In the genomic region with DNA sequence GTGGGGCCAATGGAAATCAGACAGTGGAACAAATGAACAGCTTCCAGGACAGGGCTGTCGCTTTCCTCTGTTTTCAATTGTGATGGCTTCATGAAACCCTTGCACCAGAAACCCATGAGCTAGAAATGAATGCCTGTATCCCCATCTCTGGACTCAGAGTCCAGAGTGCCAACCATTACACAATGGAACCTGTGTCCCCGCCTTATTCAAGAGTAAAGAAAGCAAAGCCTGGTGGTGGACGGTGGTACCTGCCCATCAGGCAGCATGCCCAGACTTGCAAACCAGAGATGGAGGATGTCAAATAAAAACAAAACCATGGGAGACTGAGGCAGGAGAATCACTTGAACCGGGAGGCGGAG, we compare ENCODE assay signal across 11 cellular contexts. TPM values are rescaled to one million over a fixed set of nuclear protein-coding genes. Genes with fewer than 3 reads are reported as not detected.
DNase-seq lines count a peak whose midpoint lies in the region; ATAC-seq and TF ChIP-seq lines count a peak whose summit lies in the region.
"Had no signal": no experiment of that assay in that cellular context is flagged by ENCODE, and none has a peak within 500 bp of the region (broad histone marks: within the 10 kb centered on the region; RNA-seq: fewer than 3 reads in every experiment).

No MANE protein-coding gene starts in this region.

- H3K27ac ChIP-seq in ACC112 (ENCODE audit: low read depth, low read length) = peak overlapping the region; percentile 94

- H2AFZ ChIP-seq in ACC112 (ENCODE audit: low read length, unreplicated experiment) = no peak overlapping the region

- H3K27me3 ChIP-seq in ACC112 (ENCODE audit: insufficient read depth, low read length) = no peaks in the 10 kb centered on the region
- no peaks in the 10 kb centered on the region for H3K27me3 ChIP-seq in HAP-1 (ENCODE audit: low read depth)

- no peak for ATAC-seq in HG03095 (IDR thresholded peaks at IDR 0.05; ENCODE audit: unreplicated experiment)
- no peak for ATAC-seq in GM19035 (IDR thresholded peaks at IDR 0.05; ENCODE audit: unreplicated experiment)

- in situ Hi-C loops in HAP-1 (cut with MboI; ENCODE audit: low sequenced_read_pairs) = no loop called here

- H3K4me1 ChIP-seq in ACC112 (ENCODE audit: control insufficient read depth, insufficient read depth, low read length, unreplicated experiment) = peaks cover 72% of the 10 kb centered on the region
- H3K4me1 ChIP-seq in HAP-1 = peaks cover 7% of the 10 kb centered on the region

- H3K9me3 ChIP-seq in HAP-1 = no peaks in the 10 kb centered on the region

- peak; percentile 52 for TF ChIP-seq CTCF in cardiac fibroblast (IDR thresholded peaks at IDR 0.05; ENCODE audit: low read depth, low read length)

- peak; percentile 82 for DNase-seq in NCI-H2029 (lab: John Stamatoyannopoulos, UW)
- no peak for DNase-seq in cardiac fibroblast (ENCODE audit: low read depth in 2 of 2)
- peak; percentile 34 for DNase-seq in myocyte (ENCODE audit: low read depth)
- DNase-seq in germinal center (ENCODE audit: low spot score) = no peak
- DNase-seq in HAP-1 (ENCODE audit: low spot score in 2 of 2) = no peak
- DNase-seq: CD4-positive, CD25-positive, alpha-beta regulatory T cell; Right ventricle myocardium superior had no signal

- peak overlapping the region; percentile 45 for H3K4me3 ChIP-seq in ACC112 (ENCODE audit: low read depth, low read length)
- H3K4me3 ChIP-seq in cardiac fibroblast (replicated peaks in 1 of 2; ENCODE audit: low read depth in 2 of 2, low read length in 2 of 2) = peak overlapping the region in 1 of 2 donors; percentile 22
- no peak overlapping the region for H3K4me3 ChIP-seq in HAP-1

- peaks cover 30% of the 10 kb centered on the region for H3K79me2 ChIP-seq in ACC112 (ENCODE audit: control insufficient read depth, insufficient read depth, low read length, unreplicated experiment)

- H3K36me3 ChIP-seq in ACC112 (ENCODE audit: insufficient read depth, low read length) = no peaks in the 10 kb centered on the region
- no peaks in the 10 kb centered on the region for H3K36me3 ChIP-seq in HAP-1 (replicated peaks)

RNA-seq across cellular contexts. Expression of gene CAPN2, which starts 4.4 kb away (rescaled TPM):
- total RNA-seq in myocyte = 199 and 234 TPM in 2 replicates
- 267 TPM for polyA plus RNA-seq in myocyte (2012)

RNA-seq across cellular contexts. Expression of gene CAPN8, which starts 42.5 kb away (rescaled TPM):
- total RNA-seq in myocyte = 0.47 TPM in 1 of 2 replicates, not detected in the other
- 0.13 TPM for polyA plus RNA-seq in myocyte (2012)
- total RNA-seq: lung microvascular endothelial cell, Right ventricle myocardium superior had no signal

Comparison
In these comparisons a context has a peak if more than half of its experiments do, and no peak if none do; other contexts are left out.
1. DNase-seq: peak in NCI-H2029 (single experiment) and myocyte (single experiment); none in cardiac fibroblast (0 of 2), germinal center (single experiment) and HAP-1 (0 of 2).